35 cellular contexts compared by ENCODE assay signal in genomic region chr1:15476927-15477326, GRCh38. TPM values are rescaled to one million over a fixed set of nuclear protein-coding genes. Genes with fewer than 3 reads are reported as not detected.
"Had no signal": no experiment of that assay in that cellular context is flagged by ENCODE, and none has a peak within 500 bp of the region (broad histone marks: within the 10 kb centered on the region; RNA-seq: fewer than 3 reads in every experiment).

No MANE protein-coding gene starts in this region.

- H3K27ac ChIP-seq: KMS-11, Peyer's patch, SJSA1 had no signal

- H3K4me1 ChIP-seq: Peyer's patch, SJSA1 had no signal

- H3K9me3 ChIP-seq: adrenal gland, Peyer's patch, SJSA1, SK-N-SH had no signal

- H3K27me3 ChIP-seq: adrenal gland, Peyer's patch, SJSA1 had no signal

- H3K4me3 ChIP-seq: adrenal gland, Peyer's patch, SJSA1 had no signal

- ATAC-seq: activated CD8-positive, alpha-beta T cell treated with anti-CD3 and anti-CD28 coated beads, Interleukin-2, amount 10 ng/mL, durations not matched to agents 7 days and 5 days; activated naive CD4-positive, alpha-beta T cell treated with anti-CD3 and anti-CD28 coated beads, Interleukin-2, amount 50 U/mL, for 72 hours; activated T-cell treated with anti-CD3 and anti-CD28 coated beads, Interleukin-2, amount 50 U/mL, for 4 hours; PC-3 had no signal

- H3K36me3 ChIP-seq: adrenal gland, Peyer's patch, SJSA1 had no signal

- DNase-seq: activated CD4-positive, alpha-beta T cell treated with anti-CD3 and anti-CD28 coated beads, Interleukin-2, amount 10 ng/mL, durations not matched to agents 24 days and 14 days; activated CD4-positive, alpha-beta T cell treated with anti-CD3 and anti-CD28 coated beads, Interleukin-2, amount 50 U/mL, for 4 hours; activated CD8-positive, alpha-beta memory T cell treated with anti-CD3 and anti-CD28 coated beads, Interleukin-2, amount 50 U/mL, for 4 hours; activated CD8-positive, alpha-beta T cell treated with anti-CD3 and anti-CD28 coated beads, Interleukin-2, amount 10 ng/mL, durations not matched to agents 7 days and 5 days; activated gamma-delta T cell treated with Interleukin-2 at 50 U/mL for 16 hours; activated naive CD4-positive, alpha-beta T cell treated with anti-CD3 and anti-CD28 coated beads for 36 hours; activated T-cell treated with anti-CD3 and anti-CD28 coated beads for 4 hours; activated T-cell treated with anti-CD3 and anti-CD28 coated beads, Interleukin-2, amount 50 U/mL, for 4 hours; adrenal gland; caudate nucleus; MM.1S; MV-4-11; NCI-H1105; NCI-H1417 treated with DMSO at 0.1 percent for 48 hours; NCI-H187 treated with DMSO at 0.1 percent for 48 hours; NCI-H2081; NCI-H2171 treated with DMSO at 0.1 percent for 48 hours; NCI-H2227 treated with DMSO at 0.1 percent for 48 hours; NCI-H446 treated with DMSO at 0.1 percent for 48 hours; NCI-H524; PC-3; Peyer's patch; RPMI8226; SHP77 treated with DMSO at 0.1 percent for 48 hours; SK-N-SH; T-helper 1 cell; T-helper 2 cell; T-helper 9 cell had no signal

RNA-seq across cellular contexts. Expression of gene CELA2B, which starts 1.0 kb away (rescaled TPM):
- total RNA-seq: activated CD4-positive, alpha-beta T cell treated with anti-CD3 and anti-CD28 coated beads, Interleukin-2, amount 10 ng/mL, durations not matched to agents 24 days and 14 days; activated CD8-positive, alpha-beta T cell treated with anti-CD3 and anti-CD28 coated beads, Interleukin-2, amount 10 ng/mL, durations not matched to agents 7 days and 5 days; activated naive CD4-positive, alpha-beta T cell treated with anti-CD3 and anti-CD28 coated beads for 36 hours; activated naive CD4-positive, alpha-beta T cell treated with anti-CD3 and anti-CD28 coated beads, Interleukin-2, amount 50 U/mL, for 72 hours; activated T-helper 1 cell treated with anti-CD3 and anti-CD28 coated beads, Interleukin-12 subunit alpha, Interleukin-12 subunit beta, Interleukin-2, Interleukin-4 antibody, amounts not matched to agents 30 ng/mL and 10 ng/mL and 1 ng/mL, durations not matched to agents 14 hours and 24 hours and 36 hours; astrocyte; bronchial epithelial cell; LHCN-M2; PC-3; Peyer's patch; SJSA1 had no signal

RNA-seq across cellular contexts. Expression of gene CELA2A, which starts 20.4 kb away (rescaled TPM):
- total RNA-seq: activated CD4-positive, alpha-beta T cell treated with anti-CD3 and anti-CD28 coated beads, Interleukin-2, amount 10 ng/mL, durations not matched to agents 24 days and 14 days; activated CD8-positive, alpha-beta T cell treated with anti-CD3 and anti-CD28 coated beads, Interleukin-2, amount 10 ng/mL, durations not matched to agents 7 days and 5 days; activated naive CD4-positive, alpha-beta T cell treated with anti-CD3 and anti-CD28 coated beads for 36 hours; activated naive CD4-positive, alpha-beta T cell treated with anti-CD3 and anti-CD28 coated beads, Interleukin-2, amount 50 U/mL, for 72 hours; activated T-helper 1 cell treated with anti-CD3 and anti-CD28 coated beads, Interleukin-12 subunit alpha, Interleukin-12 subunit beta, Interleukin-2, Interleukin-4 antibody, amounts not matched to agents 30 ng/mL and 10 ng/mL and 1 ng/mL, durations not matched to agents 14 hours and 24 hours and 36 hours; astrocyte; bronchial epithelial cell; LHCN-M2; PC-3; Peyer's patch; SJSA1 had no signal

RNA-seq across cellular contexts. Expression of gene CTRC, which starts 38.7 kb away (rescaled TPM):
- total RNA-seq: activated CD4-positive, alpha-beta T cell treated with anti-CD3 and anti-CD28 coated beads, Interleukin-2, amount 10 ng/mL, durations not matched to agents 24 days and 14 days; activated CD8-positive, alpha-beta T cell treated with anti-CD3 and anti-CD28 coated beads, Interleukin-2, amount 10 ng/mL, durations not matched to agents 7 days and 5 days; activated naive CD4-positive, alpha-beta T cell treated with anti-CD3 and anti-CD28 coated beads for 36 hours; activated naive CD4-positive, alpha-beta T cell treated with anti-CD3 and anti-CD28 coated beads, Interleukin-2, amount 50 U/mL, for 72 hours; astrocyte; bronchial epithelial cell; LHCN-M2; SJSA1 had no signal
